Comparison of ENCODE assay signal across 1 cellular context in the genomic region with DNA sequence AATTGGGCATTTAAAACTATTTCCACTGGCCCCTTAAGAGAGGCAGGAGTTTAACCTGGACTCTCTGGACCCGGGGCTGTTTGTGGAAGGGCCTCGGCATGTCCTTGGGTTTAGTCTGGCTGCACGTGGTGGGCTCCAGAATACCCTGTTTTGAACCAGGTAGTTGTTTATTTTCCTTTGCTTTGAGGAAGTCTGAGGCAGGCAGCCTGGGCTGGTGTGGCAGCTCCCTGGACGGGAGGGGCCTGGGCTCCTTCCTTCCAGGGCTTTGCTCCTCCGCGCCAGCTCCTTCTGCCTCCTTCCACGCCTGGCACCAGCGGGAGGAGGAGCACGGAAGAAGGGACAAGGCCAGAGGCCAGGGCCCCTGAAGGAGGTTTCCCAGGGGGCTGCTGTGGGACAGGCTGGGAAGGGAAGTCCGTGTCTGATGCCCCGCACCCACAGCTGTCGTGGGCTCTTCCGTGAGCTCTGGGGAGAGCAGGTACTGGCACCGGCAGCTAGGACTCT.
A peak's percentile ranks its signal among the peaks of the same experiment; 100 is the strongest.
TF ChIP-seq lines count a peak whose summit lies in the region.

No MANE protein-coding gene starts in this region.

TF ChIP-seq in HepG2, 621 proteins besides CTCF, POLR2A, EP300 and RAD21 (continued from another document and continues in another):
- TF ChIP-seq, protein P1, sequence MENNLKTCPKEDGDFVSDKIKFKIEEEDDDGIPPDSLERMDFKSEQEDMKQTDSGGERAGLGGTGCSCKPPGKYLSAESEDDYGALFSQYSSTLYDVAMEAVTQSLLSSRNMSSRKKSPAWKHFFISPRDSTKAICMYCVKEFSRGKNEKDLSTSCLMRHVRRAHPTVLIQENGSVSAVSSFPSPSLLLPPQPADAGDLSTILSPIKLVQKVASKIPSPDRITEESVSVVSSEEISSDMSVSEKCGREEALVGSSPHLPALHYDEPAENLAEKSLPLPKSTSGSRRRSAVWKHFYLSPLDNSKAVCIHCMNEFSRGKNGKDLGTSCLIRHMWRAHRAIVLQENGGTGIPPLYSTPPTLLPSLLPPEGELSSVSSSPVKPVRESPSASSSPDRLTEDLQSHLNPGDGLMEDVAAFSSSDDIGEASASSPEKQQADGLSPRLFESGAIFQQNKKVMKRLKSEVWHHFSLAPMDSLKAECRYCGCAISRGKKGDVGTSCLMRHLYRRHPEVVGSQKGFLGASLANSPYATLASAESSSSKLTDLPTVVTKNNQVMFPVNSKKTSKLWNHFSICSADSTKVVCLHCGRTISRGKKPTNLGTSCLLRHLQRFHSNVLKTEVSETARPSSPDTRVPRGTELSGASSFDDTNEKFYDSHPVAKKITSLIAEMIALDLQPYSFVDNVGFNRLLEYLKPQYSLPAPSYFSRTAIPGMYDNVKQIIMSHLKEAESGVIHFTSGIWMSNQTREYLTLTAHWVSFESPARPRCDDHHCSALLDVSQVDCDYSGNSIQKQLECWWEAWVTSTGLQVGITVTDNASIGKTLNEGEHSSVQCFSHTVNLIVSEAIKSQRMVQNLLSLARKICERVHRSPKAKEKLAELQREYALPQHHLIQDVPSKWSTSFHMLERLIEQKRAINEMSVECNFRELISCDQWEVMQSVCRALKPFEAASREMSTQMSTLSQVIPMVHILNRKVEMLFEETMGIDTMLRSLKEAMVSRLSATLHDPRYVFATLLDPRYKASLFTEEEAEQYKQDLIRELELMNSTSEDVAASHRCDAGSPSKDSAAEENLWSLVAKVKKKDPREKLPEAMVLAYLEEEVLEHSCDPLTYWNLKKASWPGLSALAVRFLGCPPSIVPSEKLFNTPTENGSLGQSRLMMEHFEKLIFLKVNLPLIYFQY (CRISPR knock-in tag; IDR thresholded peaks at IDR 0.05; ENCODE audit: borderline replicate concordance), result no peak
- no peak for TF ChIP-seq ZNF691 (CRISPR knock-in tag; IDR thresholded peaks at IDR 0.05; ENCODE audit: borderline replicate concordance, low read depth)
- no peak for TF ChIP-seq ZXDC (CRISPR knock-in tag; IDR thresholded peaks at IDR 0.05)
- TF ChIP-seq RXRA (CRISPR knock-in tag; IDR thresholded peaks at IDR 0.05), result 0 out of 2 replicates have a peak, but pooled peaks have one; percentile 21
- no peak for TF ChIP-seq PAF1 (CRISPR knock-in tag; IDR thresholded peaks at IDR 0.05)
- TF ChIP-seq KMT2A (CRISPR knock-in tag; IDR thresholded peaks at IDR 0.05), result no peak
- no peak for TF ChIP-seq ZNF883 (CRISPR knock-in tag; IDR thresholded peaks at IDR 0.05; ENCODE audit: not compliant biosample characterization)
- TF ChIP-seq ISX (CRISPR knock-in tag; conservative IDR thresholded peaks at IDR 0.05), result no peak
- no peak for TF ChIP-seq CC2D1A (CRISPR knock-in tag; IDR thresholded peaks at IDR 0.05)
- TF ChIP-seq, protein P2, sequence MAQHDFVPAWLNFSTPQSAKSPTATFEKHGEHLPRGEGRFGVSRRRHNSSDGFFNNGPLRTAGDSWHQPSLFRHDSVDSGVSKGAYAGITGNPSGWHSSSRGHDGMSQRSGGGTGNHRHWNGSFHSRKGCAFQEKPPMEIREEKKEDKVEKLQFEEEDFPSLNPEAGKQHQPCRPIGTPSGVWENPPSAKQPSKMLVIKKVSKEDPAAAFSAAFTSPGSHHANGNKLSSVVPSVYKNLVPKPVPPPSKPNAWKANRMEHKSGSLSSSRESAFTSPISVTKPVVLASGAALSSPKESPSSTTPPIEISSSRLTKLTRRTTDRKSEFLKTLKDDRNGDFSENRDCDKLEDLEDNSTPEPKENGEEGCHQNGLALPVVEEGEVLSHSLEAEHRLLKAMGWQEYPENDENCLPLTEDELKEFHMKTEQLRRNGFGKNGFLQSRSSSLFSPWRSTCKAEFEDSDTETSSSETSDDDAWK (CRISPR knock-in tag; IDR thresholded peaks at IDR 0.05), result no peak
- peak; percentile 81; the same call in 1 of the 2 replicates for TF ChIP-seq MYC (CRISPR knock-in tag; IDR thresholded peaks at IDR 0.05; ENCODE audit: borderline replicate concordance)
- TF ChIP-seq TARDBP (CRISPR knock-in tag; IDR thresholded peaks at IDR 0.05), result no peak
- no peak for TF ChIP-seq ZNF432 (CRISPR knock-in tag; IDR thresholded peaks at IDR 0.05; ENCODE audit: borderline replicate concordance)
- no peak for TF ChIP-seq TCF7L2 (IDR thresholded peaks at IDR 0.05; ENCODE audit: low read depth, low read length)
- peak; percentile 49; the same call in 1 of the 2 replicates for TF ChIP-seq RXRB (CRISPR knock-in tag; IDR thresholded peaks at IDR 0.05; ENCODE audit: borderline replicate concordance)
- TF ChIP-seq RFX3 (CRISPR knock-in tag; IDR thresholded peaks at IDR 0.05), result no peak
- no peak for TF ChIP-seq ZNF354B (CRISPR knock-in tag; IDR thresholded peaks at IDR 0.05)
- TF ChIP-seq ZNF543 (CRISPR knock-in tag; IDR thresholded peaks at IDR 0.05), result no peak
- TF ChIP-seq, protein P3, sequence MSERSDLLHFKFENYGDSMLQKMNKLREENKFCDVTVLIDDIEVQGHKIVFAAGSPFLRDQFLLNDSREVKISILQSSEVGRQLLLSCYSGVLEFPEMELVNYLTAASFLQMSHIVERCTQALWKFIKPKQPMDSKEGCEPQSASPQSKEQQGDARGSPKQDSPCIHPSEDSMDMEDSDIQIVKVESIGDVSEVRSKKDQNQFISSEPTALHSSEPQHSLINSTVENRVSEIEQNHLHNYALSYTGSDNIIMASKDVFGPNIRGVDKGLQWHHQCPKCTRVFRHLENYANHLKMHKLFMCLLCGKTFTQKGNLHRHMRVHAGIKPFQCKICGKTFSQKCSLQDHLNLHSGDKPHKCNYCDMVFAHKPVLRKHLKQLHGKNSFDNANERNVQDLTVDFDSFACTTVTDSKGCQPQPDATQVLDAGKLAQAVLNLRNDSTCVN (CRISPR knock-in tag; IDR thresholded peaks at IDR 0.05; ENCODE audit: borderline replicate concordance), result peak; percentile 84
- 0 out of 2 replicates have a peak, but pooled peaks have one; percentile 41 for TF ChIP-seq ZNF614 (CRISPR knock-in tag; IDR thresholded peaks at IDR 0.05; ENCODE audit: borderline replicate concordance)
- TF ChIP-seq, protein P4, sequence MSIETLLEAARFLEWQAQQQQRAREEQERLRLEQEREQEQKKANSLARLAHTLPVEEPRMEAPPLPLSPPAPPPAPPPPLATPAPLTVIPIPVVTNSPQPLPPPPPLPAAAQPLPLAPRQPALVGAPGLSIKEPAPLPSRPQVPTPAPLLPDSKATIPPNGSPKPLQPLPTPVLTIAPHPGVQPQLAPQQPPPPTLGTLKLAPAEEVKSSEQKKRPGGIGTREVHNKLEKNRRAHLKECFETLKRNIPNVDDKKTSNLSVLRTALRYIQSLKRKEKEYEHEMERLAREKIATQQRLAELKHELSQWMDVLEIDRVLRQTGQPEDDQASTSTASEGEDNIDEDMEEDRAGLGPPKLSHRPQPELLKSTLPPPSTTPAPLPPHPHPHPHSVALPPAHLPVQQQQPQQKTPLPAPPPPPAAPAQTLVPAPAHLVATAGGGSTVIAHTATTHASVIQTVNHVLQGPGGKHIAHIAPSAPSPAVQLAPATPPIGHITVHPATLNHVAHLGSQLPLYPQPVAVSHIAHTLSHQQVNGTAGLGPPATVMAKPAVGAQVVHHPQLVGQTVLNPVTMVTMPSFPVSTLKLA (IDR thresholded peaks at IDR 0.05), result peak; percentile 68
- TF ChIP-seq HMG20B (CRISPR knock-in tag; conservative IDR thresholded peaks at IDR 0.05), result no peak
- no peak for TF ChIP-seq ZNF549 (CRISPR knock-in tag; IDR thresholded peaks at IDR 0.05)
- TF ChIP-seq GATAD1 (CRISPR knock-in tag; IDR thresholded peaks at IDR 0.05), result peak; percentile 41; the same call in 1 of the 2 replicates
- TF ChIP-seq RBM39 (IDR thresholded peaks at IDR 0.05; ENCODE audit: low read depth, low read length, poor library complexity, severe bottlenecking), result no peak
- 0 out of 2 replicates have a peak, but pooled peaks have one; percentile 41 for TF ChIP-seq HIC2 (CRISPR knock-in tag; IDR thresholded peaks at IDR 0.05; ENCODE audit: low read depth)
- TF ChIP-seq ZBTB39 (CRISPR knock-in tag; IDR thresholded peaks at IDR 0.05), result no peak
- no peak for TF ChIP-seq EEA1 (CRISPR knock-in tag; IDR thresholded peaks at IDR 0.05; ENCODE audit: borderline replicate concordance)
- TF ChIP-seq TFDP1 (CRISPR knock-in tag; IDR thresholded peaks at IDR 0.05; ENCODE audit: borderline replicate concordance), result peak; percentile 37; the same call in 1 of the 2 replicates
- no peak for TF ChIP-seq POLR2G (IDR thresholded peaks at IDR 0.05; ENCODE audit: low read depth, low read length)
- TF ChIP-seq ATF4 (CRISPR knock-in tag; IDR thresholded peaks at IDR 0.05), result no peak
- no peak for TF ChIP-seq ZNF597 (CRISPR knock-in tag; IDR thresholded peaks at IDR 0.05)
- TF ChIP-seq PHF5A (CRISPR knock-in tag; IDR thresholded peaks at IDR 0.05; ENCODE audit: low read depth, unreplicated experiment), result no peak
- TF ChIP-seq ZBTB14 (CRISPR knock-in tag; IDR thresholded peaks at IDR 0.05), result no peak
